In genomic region chr2:100875516-100876230, GRCh38 we compare ENCODE assay signal across 9 cellular contexts. TPM values are rescaled to one million over a fixed set of nuclear protein-coding genes. Genes with fewer than 3 reads are reported as not detected.
DNase-seq lines count a peak whose midpoint lies in the region; ATAC-seq and FAIRE-seq lines count a peak whose summit lies in the region.
"Had no signal": no experiment of that assay in that cellular context is flagged by ENCODE, and none has a peak within 500 bp of the region (broad histone marks: within the 10 kb centered on the region; RNA-seq: fewer than 3 reads in every experiment).

No MANE protein-coding gene starts in this region.

- H3K4me3 Mint-ChIP-seq in activated T-cell treated with anti-CD3 and anti-CD28 coated beads, Interleukin-2, amount 50 U/mL, for 72 hours: peak overlapping the region; percentile 19 to 31
- peak overlapping the region in 1 of 3 donors; percentile 21 for H3K4me3 Mint-ChIP-seq in T-cell

- peaks cover 31% of the 10 kb centered on the region for H3K4me1 Mint-ChIP-seq in activated T-cell treated with anti-CD3 and anti-CD28 coated beads, Interleukin-2, amount 50 U/mL, for 72 hours (ENCODE audit: low read depth)
- peaks cover 8 to 14% (median 13%) of the 10 kb centered on the region in 3 donors for H3K4me1 Mint-ChIP-seq in T-cell

- WGBS in thymus: 76% methylated on average over 20 of the region's 20 CpGs

- peaks cover 0 to 3% of the 10 kb centered on the region in 2 donors for H3K9me3 Mint-ChIP-seq in activated T-cell treated with anti-CD3 and anti-CD28 coated beads, Interleukin-2, amount 50 U/mL, for 72 hours
- H3K9me3 Mint-ChIP-seq in T-cell: no peaks in the 10 kb centered on the region

- H3K27ac ChIP-seq in thymus (ENCODE audit: low read depth): peak overlapping the region; percentile 31

- ATAC-seq in activated T-cell treated with anti-CD3 and anti-CD28 coated beads, Interleukin-2, amount 50 U/mL, for 72 hours (replicated peaks in 1 of 2): peak; percentile 42 to 72
- ATAC-seq in T-cell (replicated peaks in 1 of 4): peak; percentile 48 to 80 (median 66)
- no peak for ATAC-seq in activated CD4-positive, CD25-positive, alpha-beta regulatory T cell treated with anti-CD3 and anti-CD28 coated beads, Interleukin-2, amount 50 U/mL, for 24 hours

- H3K27me3 ChIP-seq in thymus (ENCODE audit: control insufficient read depth, insufficient read depth): no peaks in the 10 kb centered on the region

- CTCF ChIA-PET in T-cell (lab: Charles Lee): no interaction called here

- H3K27ac Mint-ChIP-seq in activated T-cell treated with anti-CD3 and anti-CD28 coated beads, Interleukin-2, amount 50 U/mL, for 72 hours: no peak overlapping the region
- peak overlapping the region; percentile 41 to 55 for H3K27ac Mint-ChIP-seq in T-cell

- H3K36me3 ChIP-seq in thymus (ENCODE audit: control insufficient read depth, insufficient read depth): no peaks in the 10 kb centered on the region

- POLR2A ChIA-PET in T-cell (lab: Charles Lee): interaction anchor here in 1 of 2 donors (0.6 kb wide), 2 partner anchors 74 to 250 kb away, joined by 3 to 4 read pairs; no protein-coding TSS in a partner anchor

- no peaks in the 10 kb centered on the region for H3K9me3 ChIP-seq in thymus (ENCODE audit: control insufficient read depth)

- peaks cover 1 to 5% of the 10 kb centered on the region in 2 donors for H3K36me3 Mint-ChIP-seq in activated T-cell treated with anti-CD3 and anti-CD28 coated beads, Interleukin-2, amount 50 U/mL, for 72 hours (ENCODE audit: insufficient read depth in 2 of 2)
- no peaks in the 10 kb centered on the region for H3K36me3 Mint-ChIP-seq in T-cell

- FAIRE-seq in RCC 7860 (lab: Jason Lieb, UNC): no peak

- no peaks in the 10 kb centered on the region for H3K27me3 Mint-ChIP-seq in activated T-cell treated with anti-CD3 and anti-CD28 coated beads, Interleukin-2, amount 50 U/mL, for 72 hours (ENCODE audit: low read depth)
- H3K27me3 Mint-ChIP-seq in T-cell: peaks cover 0 to 6% of the 10 kb centered on the region in 2 donors

- H3K4me1 ChIP-seq in thymus (ENCODE audit: control insufficient read depth, insufficient read depth, low read length): peaks cover 6% of the 10 kb centered on the region

- H3K4me3 ChIP-seq in thymus (ENCODE audit: low read length): no peak overlapping the region

- DNase-seq in activated T-cell treated with anti-CD3 and anti-CD28 coated beads, Interleukin-2, amount 50 U/mL, for 72 hours: no peak
- DNase-seq in activated T-cell treated with anti-CD3 and anti-CD28 coated beads, Interleukin-2, amount 50 U/mL, for 48 hours: no peak
- DNase-seq in T-cell (peak in 1 of 34 experiments; percentile 12), iris pigment epithelial cell (ENCODE audit: low read depth) (peak; percentile 49), RCC 7860 (ENCODE audit: low spot score) (no peak), activated gamma-delta T cell treated with Interleukin-2 at 50 U/mL for 16 hours (no peak)
- DNase-seq: NCI-H526 had no signal

RNA-seq across cellular contexts. Expression of gene NPAS2, which starts 55.7 kb away (rescaled TPM):
- 1 to 10 TPM; 4.8 to 8.4 TPM for total RNA-seq in activated T-cell treated with anti-CD3 and anti-CD28 coated beads, Interleukin-2, amount 50 U/mL, for 72 hours
- 1 to 10 TPM; 3.5 to 9.5 (median 4.4) TPM for total RNA-seq in T-cell
- polyA plus RNA-seq in thymus: 5.4 TPM

Comparison
In these comparisons a context has a peak if more than half of its experiments do, and no peak if none do; other contexts are left out.
1. ATAC-seq: peak in activated T-cell treated with anti-CD3 and anti-CD28 coated beads, Interleukin-2, amount 50 U/mL, for 72 hours (2 of 2) and T-cell (4 of 4); none in activated CD4-positive, CD25-positive, alpha-beta regulatory T cell treated with anti-CD3 and anti-CD28 coated beads, Interleukin-2, amount 50 U/mL, for 24 hours (0 of 2).